ENCODE assay signal across 15 cellular contexts in genomic region chr3:123843668-123844067, GRCh38. TPM values are rescaled to one million over a fixed set of nuclear protein-coding genes. Genes with fewer than 3 reads are reported as not detected.
A peak's percentile ranks its signal among the peaks of the same experiment; 100 is the strongest.
DNase-seq lines count a peak whose midpoint lies in the region; ATAC-seq and TF ChIP-seq lines count a peak whose summit lies in the region.
"Had no signal": no experiment of that assay in that cellular context is flagged by ENCODE, and none has a peak within 500 bp of the region (broad histone marks: within the 10 kb centered on the region; RNA-seq: fewer than 3 reads in every experiment).

No MANE protein-coding gene starts in this region.

- DNase-seq in H7 (peak; percentile 13), T1000 (lab: John Stamatoyannopoulos, UW) (peak; percentile 25), fibroblast of peridontal ligament (ENCODE audit: extremely low read depth) (peak; percentile 67), renal cortical epithelial cell (ENCODE audit: low read depth) (peak; percentile 87), heart left ventricle (no peak)
- DNase-seq: activated T-cell treated with anti-CD3 and anti-CD28 coated beads, Interleukin-2, amount 50 U/mL, for 24 hours; amygdala; COR-L47; effector memory CD8-positive, alpha-beta T cell; KG1; NCI-H2029; nucleus accumbens; spleen had no signal

- ATAC-seq in heart left ventricle: no peak
- ATAC-seq in GM19324 (IDR thresholded peaks at IDR 0.05; ENCODE audit: low FRiP score, unreplicated experiment): no peak
- no peak for ATAC-seq in GM18909 (IDR thresholded peaks at IDR 0.05; ENCODE audit: poor library complexity, unreplicated experiment)
- ATAC-seq: effector memory CD8-positive, alpha-beta T cell had no signal

- peaks cover 0 to 64% (median 31%) of the 10 kb centered on the region in 12 donors for H3K9me3 ChIP-seq in heart left ventricle

- no peaks in the 10 kb centered on the region for H3K4me1 ChIP-seq in heart left ventricle
- H3K4me1 ChIP-seq: spleen had no signal

- no peaks in the 10 kb centered on the region for H3K36me3 ChIP-seq in H7 (replicated peaks; ENCODE audit: control insufficient read depth, insufficient read depth, low read length)
- H3K36me3 ChIP-seq in heart left ventricle: no peaks in the 10 kb centered on the region
- H3K36me3 ChIP-seq: spleen had no signal

- TF ChIP-seq POLR2A in heart left ventricle (IDR thresholded peaks at IDR 0.05): no peak

- H3K4me3 ChIP-seq in H7 (ENCODE audit: insufficient read depth, low read depth, low read length) (no peak overlapping the region), heart left ventricle (no peak overlapping the region)
- H3K4me3 ChIP-seq: spleen had no signal

- H3K27me3 ChIP-seq in H7 (ENCODE audit: control insufficient read depth, insufficient read depth, low read length): no peaks in the 10 kb centered on the region
- no peaks in the 10 kb centered on the region for H3K27me3 ChIP-seq in heart left ventricle
- H3K27me3 ChIP-seq: spleen had no signal

- no peak overlapping the region for H3K27ac ChIP-seq in heart left ventricle
- H3K27ac ChIP-seq: spleen had no signal

- TF ChIP-seq CTCF in heart left ventricle (IDR thresholded peaks at IDR 0.05): no peak

- intact Hi-C loops in heart left ventricle (cut with DNase I): no loop called here

RNA-seq across cellular contexts. Expression of gene MYLK, which starts 40.5 kb away (rescaled TPM):
- 3.1 and 4.6 TPM in 2 replicates for total RNA-seq in H7 (2014; rRNA removed; shearing (Covaris generic))
- total RNA-seq in renal cortical epithelial cell: 112 and 722 TPM in 2 replicates
- 10 to 100 TPM; 10.5 to 20.7 (median 12.7) TPM for total RNA-seq in heart left ventricle
- polyA plus RNA-seq in heart left ventricle: 1 to 10 TPM; 3.2 to 9.4 TPM

Comparison
In these comparisons a context has a peak if more than half of its experiments do, and no peak if none do; other contexts are left out.
1. DNase-seq: peak in H7 (single experiment), T1000 (single experiment), fibroblast of peridontal ligament (single experiment) and renal cortical epithelial cell (single experiment); none in heart left ventricle (0 of 5).